ENCODE assay signal across 8 cellular contexts in the genomic region with DNA sequence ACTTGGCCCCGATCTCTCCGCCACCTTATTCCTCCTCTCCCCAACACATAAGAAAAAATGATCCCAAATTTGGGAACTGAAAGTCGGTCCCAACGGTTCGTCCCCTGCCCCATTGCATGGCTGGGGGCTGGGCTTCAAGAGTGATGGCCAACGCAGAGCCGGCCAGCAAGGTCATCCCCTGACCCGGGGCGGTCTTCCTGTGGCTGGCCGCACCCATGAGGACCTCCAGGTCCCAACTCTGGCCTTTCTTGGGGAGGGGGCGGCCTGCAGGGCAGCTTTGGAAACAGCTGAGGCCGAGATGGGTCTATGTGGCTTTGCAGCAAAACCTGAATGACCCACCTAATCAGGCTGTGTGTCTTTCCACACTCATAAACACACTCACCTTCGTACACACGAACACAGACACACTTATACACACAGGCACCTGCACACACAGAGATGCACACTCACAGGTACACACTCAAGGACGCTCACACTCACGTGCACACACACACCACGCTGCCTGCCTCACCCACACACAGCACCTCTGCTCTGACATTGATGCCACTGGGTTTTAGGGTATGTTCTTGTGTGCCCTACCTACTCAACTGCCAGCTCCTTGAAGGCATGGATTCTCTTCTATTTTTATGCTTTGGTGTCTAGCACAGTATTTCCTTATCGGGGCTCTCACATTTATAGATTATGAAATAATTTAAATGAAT. TPM values are rescaled to one million over a fixed set of nuclear protein-coding genes. Genes with fewer than 3 reads are reported as not detected.
A peak's percentile ranks its signal among the peaks of the same experiment; 100 is the strongest.
DNase-seq lines count a peak whose midpoint lies in the region; ATAC-seq and TF ChIP-seq lines count a peak whose summit lies in the region.

No MANE protein-coding gene starts in this region.

- ATAC-seq in GM19023 (IDR thresholded peaks at IDR 0.05; ENCODE audit: unreplicated experiment) = peak; percentile 11
- no peak for ATAC-seq in T-helper 17 cell

- H3F3A ChIP-seq in PC-9 (ENCODE audit: insufficient read depth, low read depth) = no peaks in the 10 kb centered on the region

- H3K36me3 Mint-ChIP-seq in T-helper 17 cell (ENCODE audit: low read depth) (peaks cover 4% of the 10 kb centered on the region), glutamatergic neuron (ENCODE audit: unreplicated experiment) (no peaks in the 10 kb centered on the region)

- no peak for TF ChIP-seq POLR2A in prostate gland (IDR thresholded peaks at IDR 0.05)

- H3K27ac ChIP-seq in prostate gland (no peak overlapping the region), PC-9 (no peak overlapping the region)

- H3K9me2 ChIP-seq in PC-9 (ENCODE audit: insufficient read depth) = no peaks in the 10 kb centered on the region

- H3K4me3 ChIP-seq in prostate gland = peak overlapping the region; percentile 11 to 16
- no peak overlapping the region for H3K4me3 ChIP-seq in PC-9

- no peak overlapping the region for H3K4me2 ChIP-seq in PC-9

- H3K9me3 ChIP-seq in T-helper 17 cell (ENCODE audit: control insufficient read depth, low read length, poor library complexity, severe bottlenecking) = no peaks in the 10 kb centered on the region
- no peaks in the 10 kb centered on the region for H3K9me3 ChIP-seq in prostate gland
- no peaks in the 10 kb centered on the region for H3K9me3 ChIP-seq in PC-9 (ENCODE audit: insufficient read depth, low read depth)

- no peaks in the 10 kb centered on the region for H3K79me2 ChIP-seq in PC-9 (ENCODE audit: low read depth)

- no peaks in the 10 kb centered on the region for H4K20me1 ChIP-seq in PC-9 (ENCODE audit: insufficient read depth)

- 49% methylated on average over 18 of the region's 18 CpGs for WGBS in prostate gland

- H3K36me3 ChIP-seq in prostate gland (no peaks in the 10 kb centered on the region), PC-9 (ENCODE audit: low read depth) (no peaks in the 10 kb centered on the region)

- CTCF ChIA-PET in PC-9 (lab: Charles Lee) = no interaction called here

- peak overlapping the region; percentile 80 for H3K4me3 Mint-ChIP-seq in T-helper 17 cell
- peak overlapping the region; percentile 70 for H3K4me3 Mint-ChIP-seq in glutamatergic neuron (ENCODE audit: unreplicated experiment)

- POLR2A ChIA-PET in PC-9 (lab: Charles Lee; ENCODE audit: unreplicated experiment) = no interaction called here

- H3K9me3 Mint-ChIP-seq in glutamatergic neuron (ENCODE audit: unreplicated experiment) = no peaks in the 10 kb centered on the region

- H3K27me3 Mint-ChIP-seq in T-helper 17 cell (peaks cover 68% of the 10 kb centered on the region), glutamatergic neuron (ENCODE audit: unreplicated experiment) (peaks cover 3% of the 10 kb centered on the region)

- no TSS peak for BruUV-seq in PC-9 (replicated peaks; lab: Mats Ljungman, UMichigan)

- H3K4me1 ChIP-seq in prostate gland (replicated peaks) (no peaks in the 10 kb centered on the region), PC-9 (replicated peaks; ENCODE audit: insufficient read depth) (no peaks in the 10 kb centered on the region)

- no peaks in the 10 kb centered on the region for H3K27me3 ChIP-seq in prostate gland (replicated peaks; ENCODE audit: insufficient read depth)
- no peaks in the 10 kb centered on the region for H3K27me3 ChIP-seq in PC-9 (ENCODE audit: insufficient read depth, low read depth)

- no peak for DNase-seq in T-helper 17 cell
- no peak for DNase-seq in glutamatergic neuron
- no peak for DNase-seq in prostate gland (ENCODE audit: low spot score)
- no peak for DNase-seq in AG08396 (ENCODE audit: low spot score)
- DNase-seq in SHP77 (lab: John Stamatoyannopoulos, UW) = no peak
- no peak for DNase-seq in stimulated activated CD8-positive, alpha-beta memory T cell treated with anti-CD3 and anti-CD28 coated beads, Interleukin-4, amount 100 ng/mL, for 48 hours
- no peak for DNase-seq in PC-9

- H3K27ac Mint-ChIP-seq in T-helper 17 cell (no peak overlapping the region), glutamatergic neuron (ENCODE audit: unreplicated experiment) (no peak overlapping the region)

- no peak for TF ChIP-seq CTCF in glutamatergic neuron (IDR thresholded peaks at IDR 0.05; ENCODE audit: partially characterized antibody, unreplicated experiment)
- TF ChIP-seq CTCF in prostate gland (IDR thresholded peaks at IDR 0.05) = no peak
- no peak for TF ChIP-seq CTCF in PC-9 (conservative IDR thresholded peaks at IDR 0.05)

- intact Hi-C loops in prostate gland (cut with DNase I) (no loop called here), PC-9 (cut with micrococcal nuclease; ENCODE audit: unreplicated experiment) (no loop called here)

- H3K4me1 Mint-ChIP-seq in T-helper 17 cell = peaks cover 14% of the 10 kb centered on the region
- peaks cover 10% of the 10 kb centered on the region for H3K4me1 Mint-ChIP-seq in glutamatergic neuron (ENCODE audit: low read depth, unreplicated experiment)

- no peak overlapping the region for H2AFZ ChIP-seq in PC-9

RNA-seq across cellular contexts. Expression of a gene that starts 0.6 kb away (rescaled TPM):
- total RNA-seq in T-helper 17 cell = not detected
- total RNA-seq in glutamatergic neuron (ENCODE audit: unreplicated experiment) = 1.4 TPM
- 1 to 10 TPM in 1 of 2 donors, not detected in 1; 1.2 TPM for total RNA-seq in prostate gland
- total RNA-seq in PC-9 (2021) = not detected in 2 replicates

RNA-seq across cellular contexts. Expression of a gene that starts 48.3 kb away (rescaled TPM):
- total RNA-seq in T-helper 17 cell (not detected), glutamatergic neuron (ENCODE audit: unreplicated experiment) (not detected), prostate gland (not detected), PC-9 (2021) (not detected in 2 replicates)
